1 cellular context compared by ENCODE assay signal in genomic region chr11:9347100-9347499, GRCh38.
TF ChIP-seq lines count a peak whose summit lies in the region.

No MANE protein-coding gene starts in this region.

TF ChIP-seq in K562, 482 proteins besides CTCF, POLR2A, EP300 and RAD21 (continued from another document and continues in another):
- TF ChIP-seq SNAPC5 (CRISPR knock-in tag; IDR thresholded peaks at IDR 0.05) (no peak), KLF6 (CRISPR knock-in tag; IDR thresholded peaks at IDR 0.05; ENCODE audit: borderline replicate concordance) (no peak), PURB (CRISPR knock-in tag; IDR thresholded peaks at IDR 0.05; ENCODE audit: low read depth) (no peak), SUPT5H (IDR thresholded peaks at IDR 0.05) (no peak), KLF16 (IDR thresholded peaks at IDR 0.05) (no peak), GABPB2 (CRISPR knock-in tag; conservative IDR thresholded peaks at IDR 0.05) (no peak), SRSF3 (IDR thresholded peaks at IDR 0.05; ENCODE audit: insufficient read depth, low read length) (no peak), LCOR (CRISPR knock-in tag; IDR thresholded peaks at IDR 0.05) (no peak), ATF6 (CRISPR knock-in tag; IDR thresholded peaks at IDR 0.05) (no peak), NR3C1 (CRISPR knock-in tag; IDR thresholded peaks at IDR 0.05) (no peak), MCM7 (IDR thresholded peaks at IDR 0.05) (no peak), ZBED1 (IDR thresholded peaks at IDR 0.05) (no peak), ZNF212 (CRISPR knock-in tag; IDR thresholded peaks at IDR 0.05) (no peak), HNRNPL (IDR thresholded peaks at IDR 0.05; ENCODE audit: low read depth, low read length) (no peak), ZNF445 (CRISPR knock-in tag; IDR thresholded peaks at IDR 0.05; ENCODE audit: low read depth) (no peak), GATAD2A (IDR thresholded peaks at IDR 0.05) (peak; percentile 84; the same call in 1 of the 2 replicates), PKNOX1 (IDR thresholded peaks at IDR 0.05) (peak; percentile 78), ZNF668 (CRISPR knock-in tag; IDR thresholded peaks at IDR 0.05) (no peak), POLR3G (IDR thresholded peaks at IDR 0.05; ENCODE audit: extremely low read depth, insufficient read length, insufficient replicate concordance) (no peak), TARDBP (IDR thresholded peaks at IDR 0.05) (no peak), POLR2H (tag; IDR thresholded peaks at IDR 0.05; ENCODE audit: low read depth) (no peak), E4F1 (CRISPR knock-in tag; IDR thresholded peaks at IDR 0.05; ENCODE audit: borderline replicate concordance) (no peak), TEAD4 (IDR thresholded peaks at IDR 0.05; ENCODE audit: low read length) (peak; percentile 11; the same call in 1 of the 2 replicates), TEAD4 (CRISPR knock-in tag; IDR thresholded peaks at IDR 0.05; ENCODE audit: borderline replicate concordance) (no peak), SRF (CRISPR knock-in tag; IDR thresholded peaks at IDR 0.05) (no peak), TEAD2 (tag; IDR thresholded peaks at IDR 0.05) (no peak), ZNF165 (CRISPR knock-in tag; IDR thresholded peaks at IDR 0.05; ENCODE audit: borderline replicate concordance) (no peak), TCF7L2 (IDR thresholded peaks at IDR 0.05; ENCODE audit: low read depth, low read length) (no peak), POLR3A (IDR thresholded peaks at IDR 0.05; ENCODE audit: borderline replicate concordance, extremely low read depth, insufficient read depth, insufficient read length) (no peak), ZNF695 (CRISPR knock-in tag; IDR thresholded peaks at IDR 0.05) (no peak), ESRRB (CRISPR knock-in tag; IDR thresholded peaks at IDR 0.05; ENCODE audit: borderline replicate concordance) (no peak)
- TF ChIP-seq, protein P1, sequence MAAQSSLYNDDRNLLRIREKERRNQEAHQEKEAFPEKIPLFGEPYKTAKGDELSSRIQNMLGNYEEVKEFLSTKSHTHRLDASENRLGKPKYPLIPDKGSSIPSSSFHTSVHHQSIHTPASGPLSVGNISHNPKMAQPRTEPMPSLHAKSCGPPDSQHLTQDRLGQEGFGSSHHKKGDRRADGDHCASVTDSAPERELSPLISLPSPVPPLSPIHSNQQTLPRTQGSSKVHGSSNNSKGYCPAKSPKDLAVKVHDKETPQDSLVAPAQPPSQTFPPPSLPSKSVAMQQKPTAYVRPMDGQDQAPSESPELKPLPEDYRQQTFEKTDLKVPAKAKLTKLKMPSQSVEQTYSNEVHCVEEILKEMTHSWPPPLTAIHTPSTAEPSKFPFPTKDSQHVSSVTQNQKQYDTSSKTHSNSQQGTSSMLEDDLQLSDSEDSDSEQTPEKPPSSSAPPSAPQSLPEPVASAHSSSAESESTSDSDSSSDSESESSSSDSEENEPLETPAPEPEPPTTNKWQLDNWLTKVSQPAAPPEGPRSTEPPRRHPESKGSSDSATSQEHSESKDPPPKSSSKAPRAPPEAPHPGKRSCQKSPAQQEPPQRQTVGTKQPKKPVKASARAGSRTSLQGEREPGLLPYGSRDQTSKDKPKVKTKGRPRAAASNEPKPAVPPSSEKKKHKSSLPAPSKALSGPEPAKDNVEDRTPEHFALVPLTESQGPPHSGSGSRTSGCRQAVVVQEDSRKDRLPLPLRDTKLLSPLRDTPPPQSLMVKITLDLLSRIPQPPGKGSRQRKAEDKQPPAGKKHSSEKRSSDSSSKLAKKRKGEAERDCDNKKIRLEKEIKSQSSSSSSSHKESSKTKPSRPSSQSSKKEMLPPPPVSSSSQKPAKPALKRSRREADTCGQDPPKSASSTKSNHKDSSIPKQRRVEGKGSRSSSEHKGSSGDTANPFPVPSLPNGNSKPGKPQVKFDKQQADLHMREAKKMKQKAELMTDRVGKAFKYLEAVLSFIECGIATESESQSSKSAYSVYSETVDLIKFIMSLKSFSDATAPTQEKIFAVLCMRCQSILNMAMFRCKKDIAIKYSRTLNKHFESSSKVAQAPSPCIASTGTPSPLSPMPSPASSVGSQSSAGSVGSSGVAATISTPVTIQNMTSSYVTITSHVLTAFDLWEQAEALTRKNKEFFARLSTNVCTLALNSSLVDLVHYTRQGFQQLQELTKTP (IDR thresholded peaks at IDR 0.05; ENCODE audit: low read depth in 1 of 2, partially characterized antibody in 2 of 2) = no peak
- TF ChIP-seq, protein P2, sequence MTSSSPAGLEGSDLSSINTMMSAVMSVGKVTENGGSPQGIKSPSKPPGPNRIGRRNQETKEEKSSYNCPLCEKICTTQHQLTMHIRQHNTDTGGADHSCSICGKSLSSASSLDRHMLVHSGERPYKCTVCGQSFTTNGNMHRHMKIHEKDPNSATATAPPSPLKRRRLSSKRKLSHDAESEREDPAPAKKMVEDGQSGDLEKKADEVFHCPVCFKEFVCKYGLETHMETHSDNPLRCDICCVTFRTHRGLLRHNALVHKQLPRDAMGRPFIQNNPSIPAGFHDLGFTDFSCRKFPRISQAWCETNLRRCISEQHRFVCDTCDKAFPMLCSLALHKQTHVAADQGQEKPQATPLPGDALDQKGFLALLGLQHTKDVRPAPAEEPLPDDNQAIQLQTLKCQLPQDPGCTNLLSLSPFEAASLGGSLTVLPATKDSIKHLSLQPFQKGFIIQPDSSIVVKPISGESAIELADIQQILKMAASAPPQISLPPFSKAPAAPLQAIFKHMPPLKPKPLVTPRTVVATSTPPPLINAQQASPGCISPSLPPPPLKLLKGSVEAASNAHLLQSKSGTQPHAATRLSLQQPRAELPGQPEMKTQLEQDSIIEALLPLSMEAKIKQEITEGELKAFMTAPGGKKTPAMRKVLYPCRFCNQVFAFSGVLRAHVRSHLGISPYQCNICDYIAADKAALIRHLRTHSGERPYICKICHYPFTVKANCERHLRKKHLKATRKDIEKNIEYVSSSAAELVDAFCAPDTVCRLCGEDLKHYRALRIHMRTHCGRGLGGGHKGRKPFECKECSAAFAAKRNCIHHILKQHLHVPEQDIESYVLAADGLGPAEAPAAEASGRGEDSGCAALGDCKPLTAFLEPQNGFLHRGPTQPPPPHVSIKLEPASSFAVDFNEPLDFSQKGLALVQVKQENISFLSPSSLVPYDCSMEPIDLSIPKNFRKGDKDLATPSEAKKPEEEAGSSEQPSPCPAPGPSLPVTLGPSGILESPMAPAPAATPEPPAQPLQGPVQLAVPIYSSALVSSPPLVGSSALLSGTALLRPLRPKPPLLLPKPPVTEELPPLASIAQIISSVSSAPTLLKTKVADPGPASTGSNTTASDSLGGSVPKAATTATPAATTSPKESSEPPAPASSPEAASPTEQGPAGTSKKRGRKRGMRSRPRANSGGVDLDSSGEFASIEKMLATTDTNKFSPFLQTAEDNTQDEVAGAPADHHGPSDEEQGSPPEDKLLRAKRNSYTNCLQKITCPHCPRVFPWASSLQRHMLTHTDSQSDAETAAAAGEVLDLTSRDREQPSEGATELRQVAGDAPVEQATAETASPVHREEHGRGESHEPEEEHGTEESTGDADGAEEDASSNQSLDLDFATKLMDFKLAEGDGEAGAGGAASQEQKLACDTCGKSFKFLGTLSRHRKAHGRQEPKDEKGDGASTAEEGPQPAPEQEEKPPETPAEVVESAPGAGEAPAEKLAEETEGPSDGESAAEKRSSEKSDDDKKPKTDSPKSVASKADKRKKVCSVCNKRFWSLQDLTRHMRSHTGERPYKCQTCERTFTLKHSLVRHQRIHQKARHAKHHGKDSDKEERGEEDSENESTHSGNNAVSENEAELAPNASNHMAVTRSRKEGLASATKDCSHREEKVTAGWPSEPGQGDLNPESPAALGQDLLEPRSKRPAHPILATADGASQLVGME (CRISPR knock-in tag; IDR thresholded peaks at IDR 0.05) = no peak
- TF ChIP-seq, protein P3, sequence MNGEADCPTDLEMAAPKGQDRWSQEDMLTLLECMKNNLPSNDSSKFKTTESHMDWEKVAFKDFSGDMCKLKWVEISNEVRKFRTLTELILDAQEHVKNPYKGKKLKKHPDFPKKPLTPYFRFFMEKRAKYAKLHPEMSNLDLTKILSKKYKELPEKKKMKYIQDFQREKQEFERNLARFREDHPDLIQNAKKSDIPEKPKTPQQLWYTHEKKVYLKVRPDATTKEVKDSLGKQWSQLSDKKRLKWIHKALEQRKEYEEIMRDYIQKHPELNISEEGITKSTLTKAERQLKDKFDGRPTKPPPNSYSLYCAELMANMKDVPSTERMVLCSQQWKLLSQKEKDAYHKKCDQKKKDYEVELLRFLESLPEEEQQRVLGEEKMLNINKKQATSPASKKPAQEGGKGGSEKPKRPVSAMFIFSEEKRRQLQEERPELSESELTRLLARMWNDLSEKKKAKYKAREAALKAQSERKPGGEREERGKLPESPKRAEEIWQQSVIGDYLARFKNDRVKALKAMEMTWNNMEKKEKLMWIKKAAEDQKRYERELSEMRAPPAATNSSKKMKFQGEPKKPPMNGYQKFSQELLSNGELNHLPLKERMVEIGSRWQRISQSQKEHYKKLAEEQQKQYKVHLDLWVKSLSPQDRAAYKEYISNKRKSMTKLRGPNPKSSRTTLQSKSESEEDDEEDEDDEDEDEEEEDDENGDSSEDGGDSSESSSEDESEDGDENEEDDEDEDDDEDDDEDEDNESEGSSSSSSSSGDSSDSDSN (IDR thresholded peaks at IDR 0.05; ENCODE audit: borderline replicate concordance in 1 of 2, low read depth in 2 of 2, low read length in 2 of 2) = no peak
- TF ChIP-seq, protein P4, sequence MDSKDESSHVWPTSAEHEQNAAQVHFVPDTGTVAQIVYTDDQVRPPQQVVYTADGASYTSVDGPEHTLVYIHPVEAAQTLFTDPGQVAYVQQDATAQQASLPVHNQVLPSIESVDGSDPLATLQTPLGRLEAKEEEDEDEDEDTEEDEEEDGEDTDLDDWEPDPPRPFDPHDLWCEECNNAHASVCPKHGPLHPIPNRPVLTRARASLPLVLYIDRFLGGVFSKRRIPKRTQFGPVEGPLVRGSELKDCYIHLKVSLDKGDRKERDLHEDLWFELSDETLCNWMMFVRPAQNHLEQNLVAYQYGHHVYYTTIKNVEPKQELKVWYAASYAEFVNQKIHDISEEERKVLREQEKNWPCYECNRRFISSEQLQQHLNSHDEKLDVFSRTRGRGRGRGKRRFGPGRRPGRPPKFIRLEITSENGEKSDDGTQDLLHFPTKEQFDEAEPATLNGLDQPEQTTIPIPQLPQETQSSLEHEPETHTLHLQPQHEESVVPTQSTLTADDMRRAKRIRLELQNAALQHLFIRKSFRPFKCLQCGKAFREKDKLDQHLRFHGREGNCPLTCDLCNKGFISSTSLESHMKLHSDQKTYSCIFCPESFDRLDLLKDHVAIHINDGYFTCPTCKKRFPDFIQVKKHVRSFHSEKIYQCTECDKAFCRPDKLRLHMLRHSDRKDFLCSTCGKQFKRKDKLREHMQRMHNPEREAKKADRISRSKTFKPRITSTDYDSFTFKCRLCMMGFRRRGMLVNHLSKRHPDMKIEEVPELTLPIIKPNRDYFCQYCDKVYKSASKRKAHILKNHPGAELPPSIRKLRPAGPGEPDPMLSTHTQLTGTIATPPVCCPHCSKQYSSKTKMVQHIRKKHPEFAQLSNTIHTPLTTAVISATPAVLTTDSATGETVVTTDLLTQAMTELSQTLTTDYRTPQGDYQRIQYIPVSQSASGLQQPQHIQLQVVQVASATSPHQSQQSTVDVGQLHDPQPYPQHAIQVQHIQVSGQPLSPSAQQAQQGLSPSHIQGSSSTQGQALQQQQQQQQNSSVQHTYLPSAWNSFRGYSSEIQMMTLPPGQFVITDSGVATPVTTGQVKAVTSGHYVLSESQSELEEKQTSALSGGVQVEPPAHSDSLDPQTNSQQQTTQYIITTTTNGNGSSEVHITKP (IDR thresholded peaks at IDR 0.05; ENCODE audit: partially characterized antibody) = no peak
- TF ChIP-seq, protein P5, sequence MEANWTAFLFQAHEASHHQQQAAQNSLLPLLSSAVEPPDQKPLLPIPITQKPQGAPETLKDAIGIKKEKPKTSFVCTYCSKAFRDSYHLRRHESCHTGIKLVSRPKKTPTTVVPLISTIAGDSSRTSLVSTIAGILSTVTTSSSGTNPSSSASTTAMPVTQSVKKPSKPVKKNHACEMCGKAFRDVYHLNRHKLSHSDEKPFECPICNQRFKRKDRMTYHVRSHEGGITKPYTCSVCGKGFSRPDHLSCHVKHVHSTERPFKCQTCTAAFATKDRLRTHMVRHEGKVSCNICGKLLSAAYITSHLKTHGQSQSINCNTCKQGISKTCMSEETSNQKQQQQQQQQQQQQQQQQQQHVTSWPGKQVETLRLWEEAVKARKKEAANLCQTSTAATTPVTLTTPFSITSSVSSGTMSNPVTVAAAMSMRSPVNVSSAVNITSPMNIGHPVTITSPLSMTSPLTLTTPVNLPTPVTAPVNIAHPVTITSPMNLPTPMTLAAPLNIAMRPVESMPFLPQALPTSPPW (CRISPR knock-in tag; IDR thresholded peaks at IDR 0.05) = no peak
